Comparison of ENCODE assay signal across 8 cellular contexts in genomic region chr19:19034204-19034624, GRCh38. TPM values are rescaled to one million over a fixed set of nuclear protein-coding genes. Genes with fewer than 3 reads are reported as not detected.
DNase-seq lines count a peak whose midpoint lies in the region; ATAC-seq, FAIRE-seq and TF ChIP-seq lines count a peak whose summit lies in the region.

No MANE protein-coding gene starts in this region.

- H3K4me3 ChIP-seq in HepG2 (replicated peaks in 1 of 3; ENCODE audit: insufficient read depth in 1 of 3, low read depth in 2 of 3, low read length in 3 of 3): peak overlapping the region; percentile 91 to 98 (median 93)

- H3K9me3 ChIP-seq in HepG2 (ENCODE audit: low read length): no peaks in the 10 kb centered on the region

- WGBS in HepG2 (ENCODE audit: low lambda C conversion rate): 11% methylated on average over 10 of the region's 10 CpGs

- peaks cover 41% of the 10 kb centered on the region for H3K4me1 ChIP-seq in HepG2 (ENCODE audit: insufficient read depth, low read length)

- POLR2A ChIA-PET in HepG2 (lab: Yijun Ruan, JAX): no interaction called here

- H3K4me3 Mint-ChIP-seq in central memory CD8-positive, alpha-beta T cell: peak overlapping the region; percentile 91

- peaks cover 7% of the 10 kb centered on the region; the same call in 1 of the 2 replicates for H4K20me1 ChIP-seq in HepG2 (ENCODE audit: insufficient read depth, low read length)

- intact Hi-C loops in HepG2 (cut with micrococcal nuclease; ENCODE audit: unreplicated experiment): no loop called here

- peak overlapping the region; percentile 95 for H3K4me2 ChIP-seq in HepG2 (ENCODE audit: low read depth, low read length)

- no peaks in the 10 kb centered on the region; a peak in 1 of 5 replicates for H3K27me3 ChIP-seq in HepG2 (ENCODE audit: control insufficient read depth in 1 of 2, insufficient read depth in 2 of 2, low read length in 2 of 2)

- no peaks in the 10 kb centered on the region for H3K9me3 Mint-ChIP-seq in central memory CD8-positive, alpha-beta T cell

- DNase-seq in ELF-1 (ENCODE audit: low read depth, low spot score) (peak; percentile 87), NCI-H446 (lab: John Stamatoyannopoulos, UW) (peak; percentile 75 to 86), HepG2 (ENCODE audit: low spot score) (peak; percentile 81)
- peak; percentile 16 to 38 (median 30) for DNase-seq in activated CD4-positive, CD25-positive, alpha-beta regulatory T cell (lab: John Stamatoyannopoulos, UW)
- peak in 1 of 2 donors; percentile 38 for DNase-seq in central memory CD8-positive, alpha-beta T cell (ENCODE audit: low spot score in 2 of 2)
- peak; percentile 81 for DNase-seq in stimulated activated CD4-positive, alpha-beta T cell treated with anti-CD3 and anti-CD28 coated beads, Interleukin-4, amount 100 ng/mL, for 24 hours

- peaks cover 4 to 21% of the 10 kb centered on the region in 2 experiments; a peak in 4 of 5 replicates for H3K36me3 ChIP-seq in HepG2 (replicated peaks in 1 of 2; ENCODE audit: control insufficient read depth in 1 of 2, insufficient read depth in 2 of 2, low read length in 2 of 2)

- H3K27ac Mint-ChIP-seq in central memory CD8-positive, alpha-beta T cell (ENCODE audit: low read depth): peak overlapping the region; percentile 90

- peak; percentile 44 for FAIRE-seq in HepG2 (lab: Jason Lieb, UNC)

- TSS peak; percentile 72 for BruUV-seq in HepG2 (replicated peaks; lab: Mats Ljungman, UMichigan)

- H3K9ac ChIP-seq in HepG2 (ENCODE audit: insufficient read depth, low read depth, low read length): peak overlapping the region; percentile 94

- CTCF ChIA-PET in HepG2 (lab: Yijun Ruan, JAX; ENCODE audit: low intra/inter-chr PET ratio, low total read pairs): no interaction called here

- no peak for TF ChIP-seq RAD21 in HepG2 (CRISPR knock-in tag; IDR thresholded peaks at IDR 0.05)

- no peaks in the 10 kb centered on the region for H3K27me3 Mint-ChIP-seq in central memory CD8-positive, alpha-beta T cell

- peak overlapping the region; percentile 98 for H3K27ac ChIP-seq in HepG2 (ENCODE audit: extremely low read length, insufficient read depth, low read length)

- no peak for TF ChIP-seq CTCF in HepG2 (CRISPR knock-in tag; IDR thresholded peaks at IDR 0.05)

- no peak for TF ChIP-seq POLR2A in HepG2 (IDR thresholded peaks at IDR 0.05; ENCODE audit: insufficient read depth in 1 of 2, low read depth in 2 of 2, low read length in 2 of 2)

- no peak overlapping the region for H2AFZ ChIP-seq in HepG2 (ENCODE audit: low read length)

- H3K4me1 Mint-ChIP-seq in central memory CD8-positive, alpha-beta T cell: peaks cover 17% of the 10 kb centered on the region

- H3K36me3 Mint-ChIP-seq in central memory CD8-positive, alpha-beta T cell (ENCODE audit: insufficient read depth): peaks cover 29% of the 10 kb centered on the region

- in situ Hi-C loops in HepG2 (cut with HindIII; ENCODE audit: extremely low pct_ligation_motif_present, low pct_unique_long_range_greater_than_20kb): no loop called here

- peak; percentile 42 for ATAC-seq in HG02943 (IDR thresholded peaks at IDR 0.05; ENCODE audit: low read depth, unreplicated experiment)
- ATAC-seq in central memory CD8-positive, alpha-beta T cell (replicated peaks; ENCODE audit: extremely low read depth, poor library complexity, severe bottlenecking): peak; percentile 59
- peak; percentile 82 for ATAC-seq in HepG2
- ATAC-seq in HG02588 (IDR thresholded peaks at IDR 0.05; ENCODE audit: unreplicated experiment): no peak

- TF ChIP-seq EP300 in HepG2 (IDR thresholded peaks at IDR 0.05; ENCODE audit: low read depth in 2 of 2, low read length in 2 of 2): no peak
- no peak for TF ChIP-seq EP300 in HepG2 (CRISPR knock-in tag; IDR thresholded peaks at IDR 0.05; ENCODE audit: borderline replicate concordance)

- peaks cover 47% of the 10 kb centered on the region for H3K79me2 ChIP-seq in HepG2 (ENCODE audit: insufficient read depth, low read length)

TF ChIP-seq in HepG2, 621 proteins besides CTCF, POLR2A, EP300 and RAD21 (continues in another document):
- TF ChIP-seq KDM5A (IDR thresholded peaks at IDR 0.05; ENCODE audit: borderline replicate concordance, low read length): peak; percentile 39; the same call in 1 of the 2 replicates
- TF ChIP-seq GABPA (IDR thresholded peaks at IDR 0.05; ENCODE audit: low read depth, low read length): no peak
- TF ChIP-seq GABPA (CRISPR knock-in tag; IDR thresholded peaks at IDR 0.05; ENCODE audit: low read depth): no peak
- TF ChIP-seq ZSCAN29 (CRISPR knock-in tag; conservative IDR thresholded peaks at IDR 0.05): 0 out of 2 replicates have a peak, but pooled peaks have one; percentile 18

RNA-seq across cellular contexts. Expression of gene ARMC6, which starts 0.8 kb away (rescaled TPM):
- total RNA-seq in HepG2 (2016; rRNA removed; fragmentation: Illumina TruSeq; extraction: Trizol): 36.8 and 42.7 TPM in 2 replicates
- 11.2 and 13.0 TPM in 2 replicates for total RNA-seq in HepG2 (2016; cell fraction: cytosol; rRNA removed; fragmentation: Illumina TruSeq; extraction: Trizol; ENCODE audit: low read depth)
- 37.7 and 38.3 TPM in 2 replicates for total RNA-seq in HepG2 (2016; cell fraction: insoluble cytoplasmic fraction; rRNA removed; fragmentation: Illumina TruSeq; extraction: Trizol)
- 20.4 and 23.6 TPM in 2 replicates for total RNA-seq in HepG2 (2016; cell fraction: membrane; rRNA removed; fragmentation: Illumina TruSeq; extraction: Trizol)
- total RNA-seq in HepG2 (2016; cell fraction: nucleus; rRNA removed; fragmentation: Illumina TruSeq; extraction: Trizol): 17.5 and 23.9 TPM in 2 replicates
- 16.2 and 24.6 TPM in 2 replicates for polyA plus RNA-seq in HepG2 (2011; rRNA removed)
- polyA plus RNA-seq in HepG2 (2011; cell fraction: cytosol; rRNA removed): 16.9 and 25.0 TPM in 2 replicates
- 44.8 and 46.0 TPM in 2 replicates for polyA plus RNA-seq in HepG2 (2011; cell fraction: nucleus; rRNA removed)
- 14.8 and 16.9 TPM in 2 replicates for polyA plus RNA-seq in HepG2 (2012)
- polyA plus RNA-seq in HepG2 (2016; cell fraction: cytosol; fragmentation: Illumina TruSeq; extraction: Trizol; ENCODE audit: low read depth): 10.0 and 10.8 TPM in 2 replicates
- 33.4 and 39.5 TPM in 2 replicates for polyA plus RNA-seq in HepG2 (2016; cell fraction: insoluble cytoplasmic fraction; fragmentation: Illumina TruSeq; extraction: Trizol; ENCODE audit: low read depth)
- 14.7 and 16.1 TPM in 2 replicates for polyA plus RNA-seq in HepG2 (2016; cell fraction: membrane; fragmentation: Illumina TruSeq; extraction: Trizol; ENCODE audit: low read depth)
- 37.5 and 39.9 TPM in 2 replicates for polyA plus RNA-seq in HepG2 (2016; cell fraction: nucleus; fragmentation: Illumina TruSeq; extraction: Trizol; ENCODE audit: insufficient read depth, low read depth)
- 71.3 and 80.9 TPM in 2 replicates for polyA minus RNA-seq in HepG2 (2011; rRNA and poly(A)+ RNA removed; ENCODE audit: low replicate concordance)
- 18.4 and 19.4 TPM in 2 replicates for polyA minus RNA-seq in HepG2 (2011; cell fraction: cytosol; rRNA and poly(A)+ RNA removed)
- polyA minus RNA-seq in HepG2 (2011; cell fraction: nucleus; rRNA and poly(A)+ RNA removed): 14.0 and 15.2 TPM in 2 replicates

RNA-seq across cellular contexts. Expression of gene SUGP2, which starts 0.9 kb away (rescaled TPM):
- total RNA-seq in HepG2 (2016; rRNA removed; fragmentation: Illumina TruSeq; extraction: Trizol): 32.3 and 40.6 TPM in 2 replicates
- total RNA-seq in HepG2 (2016; cell fraction: cytosol; rRNA removed; fragmentation: Illumina TruSeq; extraction: Trizol; ENCODE audit: low read depth): 8.1 and 8.7 TPM in 2 replicates
- 29.8 and 39.5 TPM in 2 replicates for total RNA-seq in HepG2 (2016; cell fraction: insoluble cytoplasmic fraction; rRNA removed; fragmentation: Illumina TruSeq; extraction: Trizol)
- 16.1 and 16.4 TPM in 2 replicates for total RNA-seq in HepG2 (2016; cell fraction: membrane; rRNA removed; fragmentation: Illumina TruSeq; extraction: Trizol)
- 43.7 and 52.4 TPM in 2 replicates for total RNA-seq in HepG2 (2016; cell fraction: nucleus; rRNA removed; fragmentation: Illumina TruSeq; extraction: Trizol)
- 57.7 and 63.4 TPM in 2 replicates for polyA plus RNA-seq in HepG2 (2011; rRNA removed)
- 18.7 and 22.9 TPM in 2 replicates for polyA plus RNA-seq in HepG2 (2011; cell fraction: cytosol; rRNA removed)
- 189 and 204 TPM in 2 replicates for polyA plus RNA-seq in HepG2 (2011; cell fraction: nucleus; rRNA removed)
- 38.0 and 52.7 TPM in 2 replicates for polyA plus RNA-seq in HepG2 (2012)
- 3.7 and 4.4 TPM in 2 replicates for polyA plus RNA-seq in HepG2 (2016; cell fraction: cytosol; fragmentation: Illumina TruSeq; extraction: Trizol; ENCODE audit: low read depth)
- polyA plus RNA-seq in HepG2 (2016; cell fraction: insoluble cytoplasmic fraction; fragmentation: Illumina TruSeq; extraction: Trizol; ENCODE audit: low read depth): 29.6 and 32.8 TPM in 2 replicates
- 7.8 and 9.8 TPM in 2 replicates for polyA plus RNA-seq in HepG2 (2016; cell fraction: membrane; fragmentation: Illumina TruSeq; extraction: Trizol; ENCODE audit: low read depth)
- polyA plus RNA-seq in HepG2 (2016; cell fraction: nucleus; fragmentation: Illumina TruSeq; extraction: Trizol; ENCODE audit: insufficient read depth, low read depth): 163 and 186 TPM in 2 replicates
- polyA minus RNA-seq in HepG2 (2011; rRNA and poly(A)+ RNA removed; ENCODE audit: low replicate concordance): 19.2 and 29.3 TPM in 2 replicates
- polyA minus RNA-seq in HepG2 (2011; cell fraction: cytosol; rRNA and poly(A)+ RNA removed): 10.2 and 13.3 TPM in 2 replicates
- 62.1 and 68.9 TPM in 2 replicates for polyA minus RNA-seq in HepG2 (2011; cell fraction: nucleus; rRNA and poly(A)+ RNA removed)

RNA-seq across cellular contexts. Expression of gene SLC25A42, which starts 29.6 kb away (rescaled TPM):
- 13.5 and 18.3 TPM in 2 replicates for total RNA-seq in HepG2 (2016; rRNA removed; fragmentation: Illumina TruSeq; extraction: Trizol)
- total RNA-seq in HepG2 (2016; cell fraction: cytosol; rRNA removed; fragmentation: Illumina TruSeq; extraction: Trizol; ENCODE audit: low read depth): 7.8 and 11.9 TPM in 2 replicates
- total RNA-seq in HepG2 (2016; cell fraction: insoluble cytoplasmic fraction; rRNA removed; fragmentation: Illumina TruSeq; extraction: Trizol): 11.8 and 19.3 TPM in 2 replicates
- 17.0 and 18.4 TPM in 2 replicates for total RNA-seq in HepG2 (2016; cell fraction: membrane; rRNA removed; fragmentation: Illumina TruSeq; extraction: Trizol)
- total RNA-seq in HepG2 (2016; cell fraction: nucleus; rRNA removed; fragmentation: Illumina TruSeq; extraction: Trizol): 11.9 and 13.2 TPM in 2 replicates
- 12.8 and 13.0 TPM in 2 replicates for polyA plus RNA-seq in HepG2 (2011; rRNA removed)
- polyA plus RNA-seq in HepG2 (2011; cell fraction: cytosol; rRNA removed): 9.1 and 13.2 TPM in 2 replicates
- polyA plus RNA-seq in HepG2 (2011; cell fraction: nucleus; rRNA removed): 30.2 and 33.7 TPM in 2 replicates
- 8.4 and 11.8 TPM in 2 replicates for polyA plus RNA-seq in HepG2 (2012)
- polyA plus RNA-seq in HepG2 (2016; cell fraction: cytosol; fragmentation: Illumina TruSeq; extraction: Trizol; ENCODE audit: low read depth): 6.8 and 7.9 TPM in 2 replicates
- 13.4 and 18.3 TPM in 2 replicates for polyA plus RNA-seq in HepG2 (2016; cell fraction: insoluble cytoplasmic fraction; fragmentation: Illumina TruSeq; extraction: Trizol; ENCODE audit: low read depth)
- 10.4 and 12.8 TPM in 2 replicates for polyA plus RNA-seq in HepG2 (2016; cell fraction: membrane; fragmentation: Illumina TruSeq; extraction: Trizol; ENCODE audit: low read depth)
- 30.3 and 30.4 TPM in 2 replicates for polyA plus RNA-seq in HepG2 (2016; cell fraction: nucleus; fragmentation: Illumina TruSeq; extraction: Trizol; ENCODE audit: insufficient read depth, low read depth)
- 2.5 and 24.9 TPM in 2 replicates for polyA minus RNA-seq in HepG2 (2011; rRNA and poly(A)+ RNA removed; ENCODE audit: low replicate concordance)
- polyA minus RNA-seq in HepG2 (2011; cell fraction: cytosol; rRNA and poly(A)+ RNA removed): 5.7 and 5.9 TPM in 2 replicates
- 7.7 and 8.0 TPM in 2 replicates for polyA minus RNA-seq in HepG2 (2011; cell fraction: nucleus; rRNA and poly(A)+ RNA removed)
